ENCODE assay signal across 26 cellular contexts in the genomic region with DNA sequence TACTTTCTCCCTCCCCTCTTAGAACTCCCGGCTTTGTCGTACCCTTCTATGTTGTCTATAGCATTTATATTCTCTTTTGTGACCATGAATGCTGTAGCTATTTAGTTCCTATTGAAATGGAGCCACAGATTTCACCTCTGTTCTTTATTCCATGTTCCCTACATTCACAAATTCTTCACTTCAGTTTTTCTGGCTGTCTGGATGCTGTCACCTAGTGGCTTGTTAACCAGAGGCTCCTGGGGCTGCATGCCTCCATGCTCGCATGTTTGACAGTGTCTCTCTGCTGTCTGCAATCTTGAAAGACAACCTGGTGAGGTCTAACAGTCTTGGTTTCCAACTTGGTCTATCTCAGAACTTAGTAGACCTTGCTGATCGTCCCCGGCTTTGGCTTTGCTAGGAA. TPM values are rescaled to one million over a fixed set of nuclear protein-coding genes. Genes with fewer than 3 reads are reported as not detected.
DNase-seq lines count a peak whose midpoint lies in the region; ATAC-seq, FAIRE-seq and TF ChIP-seq lines count a peak whose summit lies in the region.
"Had no signal": no experiment of that assay in that cellular context is flagged by ENCODE, and none has a peak within 500 bp of the region (broad histone marks: within the 10 kb centered on the region; RNA-seq: fewer than 3 reads in every experiment).

No MANE protein-coding gene starts in this region.

- 58 to 74% methylated on average over 5 of the region's 5 CpGs for WGBS in heart right ventricle, 2 donors
- 81 to 82% methylated on average over 5 of the region's 5 CpGs for WGBS in pancreas, 2 donors

- no peak for ATAC-seq in heart right ventricle
- peak in 3 of 4 donors; percentile 38 to 77 (median 58) for ATAC-seq in pancreas
- ATAC-seq in GM21723 (IDR thresholded peaks at IDR 0.05; ENCODE audit: unreplicated experiment): no peak
- ATAC-seq: GM12878 had no signal

- H3K9me3 ChIP-seq in cardiac muscle cell (ENCODE audit: low read depth): no peaks in the 10 kb centered on the region
- H3K9me3 ChIP-seq in heart right ventricle: no peaks in the 10 kb centered on the region
- no peaks in the 10 kb centered on the region for H3K9me3 ChIP-seq in pancreas
- H3K9me3 ChIP-seq: Caco-2 had no signal

- H3K36me3 ChIP-seq in cardiac muscle cell (no peaks in the 10 kb centered on the region), heart right ventricle (no peaks in the 10 kb centered on the region), pancreas (no peaks in the 10 kb centered on the region)

- peaks cover 32% of the 10 kb centered on the region for H3K4me1 ChIP-seq in cardiac muscle cell (ENCODE audit: low read depth)
- peaks cover 0 to 30% (median 7%) of the 10 kb centered on the region in 9 donors for H3K4me1 ChIP-seq in heart right ventricle
- no peaks in the 10 kb centered on the region for H3K4me1 ChIP-seq in pancreas
- H3K4me1 ChIP-seq: Caco-2 had no signal

- no peak for FAIRE-seq in pancreas (lab: Jason Lieb, UNC)
- FAIRE-seq: A204.1, GM12878, RCC 7860 had no signal

- TF ChIP-seq CTCF in cardiac muscle cell (IDR thresholded peaks at IDR 0.05; ENCODE audit: low read depth, low read length) (peak; percentile 10), heart right ventricle (IDR thresholded peaks at IDR 0.05) (peak in 4 of 9 donors; percentile 7 to 46 (median 30)), pancreas (IDR thresholded peaks at IDR 0.05) (no peak)

- DNase-seq in cardiac muscle cell (ENCODE audit: low read depth in 1 of 2, low spot score in 1 of 2): no peak
- no peak for DNase-seq in heart right ventricle
- DNase-seq in SK-MEL-5 (ENCODE audit: low read depth, low spot score): peak; percentile 3
- peak; percentile 30 for DNase-seq in iPS-NIHi7 (ENCODE audit: extremely low spot score)
- DNase-seq in pancreas: no peak
- DNase-seq in putamen (ENCODE audit: low spot score): no peak
- DNase-seq in activated CD8-positive, alpha-beta memory T cell treated with anti-CD3 and anti-CD28 coated beads, Interleukin-2, amount 50 U/mL, for 48 hours: no peak
- DNase-seq: CD4-positive, alpha-beta memory T cell; DND-41; GM23248; H9; HFFc6; KBM-7; NCI-H1092; NCI-H1436 treated with DMSO at 0.1 percent for 48 hours; NCI-H1930; NCI-H2227 treated with DMSO at 0.1 percent for 48 hours; NCI-H510A; NCI-H748 treated with DMSO at 0.1 percent for 48 hours had no signal

- H3K27me3 ChIP-seq in cardiac muscle cell: no peaks in the 10 kb centered on the region
- H3K27me3 ChIP-seq in heart right ventricle: no peaks in the 10 kb centered on the region
- no peaks in the 10 kb centered on the region for H3K27me3 ChIP-seq in pancreas

- H3K27ac ChIP-seq in cardiac muscle cell: no peak overlapping the region
- H3K27ac ChIP-seq in heart right ventricle: no peak overlapping the region
- H3K27ac ChIP-seq in pancreas: no peak overlapping the region
- H3K27ac ChIP-seq: GM23248, SK-N-MC had no signal

- in situ Hi-C loops in SK-MEL-5 (cut with HindIII; ENCODE audit: low pct_unique_long_range_greater_than_20kb, low sequenced_read_pairs): no loop called here

- intact Hi-C loops in heart right ventricle (cut with DNase I): loop anchor here in 1 of 10 donors (5.0 kb wide), 1 partner anchor 185 kb away; no protein-coding TSS in a partner anchor
- intact Hi-C loops in pancreas (cut with DNase I): no loop called here

- H3K4me3 ChIP-seq in cardiac muscle cell (no peak overlapping the region), heart right ventricle (no peak overlapping the region), pancreas (no peak overlapping the region)
- H3K4me3 ChIP-seq: GM12878, GM23248, SK-N-MC had no signal

RNA-seq across cellular contexts. Expression of gene CFAP221, which starts 48.2 kb away (rescaled TPM):
- total RNA-seq in cardiac muscle cell (11.0 and 12.9 TPM in 2 replicates), heart right ventricle (1 to 10 TPM in 7 of 10 donors, under 1 TPM in 3; 0.47 to 2.5 (median 1.5) TPM), pancreas (10 to 100 TPM; 10.1 to 24.3 (median 14.1) TPM)
- polyA plus RNA-seq in cardiac muscle cell (13.6 and 20.1 TPM in 2 replicates), heart right ventricle (under 1 TPM in 1 of 2 donors, not detected in 1; 0.14 TPM), pancreas (10 to 100 TPM; 13.6 to 25.3 TPM)
- total RNA-seq in SK-MEL-5 (2014; rRNA removed; shearing (Covaris generic)): not detected in 2 replicates
- not detected in 2 replicates for polyA plus RNA-seq in SK-MEL-5 (2015; cell fraction: cytosol; rRNA removed)
- polyA plus RNA-seq in SK-MEL-5 (2015; cell fraction: nucleus; rRNA removed): not detected in 2 replicates
- total RNA-seq: Caco-2; CD4-positive, alpha-beta memory T cell; GM12878; GM23248; HFFc6; OCI-LY7 had no signal
- polyA plus RNA-seq: CD4-positive, alpha-beta memory T cell; GM12878 had no signal

Comparison
In these comparisons a context has a peak if more than half of its experiments do, and no peak if none do; other contexts are left out.
1. DNase-seq: peak in SK-MEL-5 (single experiment) and iPS-NIHi7 (single experiment); none in cardiac muscle cell (0 of 2), heart right ventricle (0 of 2), pancreas (0 of 6), putamen (single experiment) and activated CD8-positive, alpha-beta memory T cell treated with anti-CD3 and anti-CD28 coated beads, Interleukin-2, amount 50 U/mL, for 48 hours (single experiment).
2. ATAC-seq: peak in pancreas (3 of 4); none in heart right ventricle (0 of 8) and GM21723 (single experiment).